Comparison of ENCODE assay signal across 7 cellular contexts in genomic region chr3:129441782-129442181, GRCh38. TPM values are rescaled to one million over a fixed set of nuclear protein-coding genes. Genes with fewer than 3 reads are reported as not detected.
DNase-seq lines count a peak whose midpoint lies in the region; ATAC-seq, FAIRE-seq and TF ChIP-seq lines count a peak whose summit lies in the region.

No MANE protein-coding gene starts in this region.

- H3K18ac ChIP-seq in H1 (ENCODE audit: extremely low read depth, low read length): no peak overlapping the region

- H3K79me2 ChIP-seq in H1 (ENCODE audit: control insufficient read depth in 1 of 2, insufficient read depth in 2 of 2, low read length in 2 of 2): peaks cover 0 to 33% of the 10 kb centered on the region in 2 experiments; a peak in 3 of 4 replicates

- no peak overlapping the region for H4K5ac ChIP-seq in H1 (ENCODE audit: insufficient read length, low read depth, low read length)

- no peaks in the 10 kb centered on the region for H3K9me3 ChIP-seq in H1 (ENCODE audit: insufficient read depth in 2 of 2, low read depth in 1 of 2, low read length in 1 of 2)

- no peak overlapping the region for H3K27ac ChIP-seq in H1 (ENCODE audit: low read depth, low read length)

- POLR2A ChIA-PET in H1 (lab: Charles Lee; ENCODE audit: partially characterized antibody): interaction anchor here (2.3 to 4.1 kb wide), 2 partner anchors 12 to 126 kb away, joined by 11 to 61 read pairs; partner anchors contain the start of gene EFCAB12

- no peak; a peak in 1 of 4 replicates for TF ChIP-seq RAD21 in H1 (IDR thresholded peaks at IDR 0.05 in 1 of 2, conservative IDR thresholded peaks at IDR 0.05 in 1 of 2; ENCODE audit: low read depth in 2 of 2, low read length in 2 of 2)

- peak overlapping the region; percentile 94 for H3K27ac Mint-ChIP-seq in osteocyte (ENCODE audit: unreplicated experiment)

- H2BK5ac ChIP-seq in H1 (ENCODE audit: low read depth, low read length): no peak overlapping the region

- no peaks in the 10 kb centered on the region for H3K9me3 Mint-ChIP-seq in osteocyte (ENCODE audit: unreplicated experiment)

- peaks cover 0 to 8% (median 4%) of the 10 kb centered on the region in 4 experiments; a peak in 5 of 7 replicates for H3K4me1 ChIP-seq in H1 (replicated peaks in 1 of 4; ENCODE audit: control insufficient read depth in 3 of 4, insufficient read depth in 4 of 4, low read length in 3 of 4)

- peak overlapping the region; percentile 95 for H3K4me3 Mint-ChIP-seq in osteocyte (ENCODE audit: unreplicated experiment)

- H3K9ac ChIP-seq in H1 (replicated peaks in 1 of 4; ENCODE audit: extremely low read depth in 1 of 4, low read depth in 3 of 4, low read length in 3 of 4): no peak overlapping the region

- no peaks in the 10 kb centered on the region for H3K27me3 ChIP-seq in H1 (replicated peaks in 1 of 4; ENCODE audit: control insufficient read depth in 3 of 4, extremely low read depth in 1 of 4, insufficient read depth in 3 of 4, low read length in 3 of 4)

- TF ChIP-seq CTCF in H1 (IDR thresholded peaks at IDR 0.05; ENCODE audit: control extremely low read depth in 1 of 3, insufficient read depth in 1 of 3, low read depth in 1 of 3, low read length in 3 of 3): no peak
- TF ChIP-seq CTCF in osteocyte (IDR thresholded peaks at IDR 0.05): peak; percentile 16

- peaks cover 7% of the 10 kb centered on the region for H3K36me3 Mint-ChIP-seq in osteocyte (ENCODE audit: unreplicated experiment)

- H2BK12ac ChIP-seq in H1 (ENCODE audit: low read depth, low read length): no peak overlapping the region

- no peak overlapping the region for H2BK15ac ChIP-seq in H1 (ENCODE audit: low read length)

- H4K91ac ChIP-seq in H1 (replicated peaks; ENCODE audit: insufficient read length, low read length): no peak overlapping the region

- peaks cover 2% of the 10 kb centered on the region; the same call in 1 of the 2 replicates for H3K79me1 ChIP-seq in H1 (ENCODE audit: low read depth, low read length)

- peak overlapping the region; percentile 6 to 68; a peak in 1 of 4 replicates for H3K4me2 ChIP-seq in H1 (ENCODE audit: insufficient read depth in 1 of 2, low read depth in 2 of 2, low read length in 2 of 2)

- no peak overlapping the region for H2AFZ ChIP-seq in H1 (ENCODE audit: low read length)

- H4K8ac ChIP-seq in H1 (ENCODE audit: extremely low read depth, insufficient read depth, low read length): no peak overlapping the region

- no peak for TF ChIP-seq EP300 in H1 (IDR thresholded peaks at IDR 0.05; ENCODE audit: borderline replicate concordance in 1 of 2, low read depth in 2 of 2, low read length in 2 of 2)

- H3K4me1 Mint-ChIP-seq in osteocyte (ENCODE audit: unreplicated experiment): peaks cover 51% of the 10 kb centered on the region

- no peak for FAIRE-seq in H1 (lab: Jason Lieb, UNC)
- no peak for FAIRE-seq in HTR-8/SVneo (lab: Jason Lieb, UNC)

- H2BK20ac ChIP-seq in H1 (ENCODE audit: low read length): no peak overlapping the region

- H3K56ac ChIP-seq in H1 (replicated peaks; ENCODE audit: insufficient read length, low read depth, low read length): no peak overlapping the region

- no peak for TF ChIP-seq POLR2A in H1 (IDR thresholded peaks at IDR 0.05; ENCODE audit: control extremely low read depth in 1 of 2, low read depth in 2 of 2, low read length in 2 of 2)

- H4K20me1 ChIP-seq in H1 (replicated peaks in 1 of 2; ENCODE audit: control insufficient read depth in 1 of 2, insufficient read depth in 2 of 2, low read length in 2 of 2): no peaks in the 10 kb centered on the region

- CTCF ChIA-PET in H1 (lab: Charles Lee; ENCODE audit: partially characterized antibody): interaction anchor here (0.6 to 1.5 kb wide), 5 partner anchors 9 to 161 kb away, joined by 3 to 4 read pairs (median 3); no protein-coding TSS in a partner anchor

- no peak overlapping the region for H3K23ac ChIP-seq in H1 (ENCODE audit: insufficient read length)

- H3K4ac ChIP-seq in H1 (replicated peaks; ENCODE audit: insufficient read length, low read depth, low read length): no peak overlapping the region

- H3K4me3 ChIP-seq in H1 (ENCODE audit: extremely low read depth in 1 of 4, insufficient read depth in 2 of 4, low read depth in 3 of 4, low read length in 4 of 4): no peak overlapping the region

- no peak overlapping the region for H3K14ac ChIP-seq in H1 (ENCODE audit: insufficient read length)

- no peak overlapping the region for H2BK120ac ChIP-seq in H1 (replicated peaks; ENCODE audit: low read depth, low read length)

- H2AK5ac ChIP-seq in H1 (ENCODE audit: low read depth, low read length): no peak overlapping the region

- ATAC-seq in HG03571 (IDR thresholded peaks at IDR 0.05; ENCODE audit: unreplicated experiment): no peak

- peak; percentile 64 for DNase-seq in GM04503 (ENCODE audit: low read depth)
- DNase-seq in OCI-M1 (lab: John Stamatoyannopoulos, UW): peak; percentile 66
- DNase-seq in H1 (ENCODE audit: low read depth in 1 of 2, low spot score in 2 of 2): no peak
- DNase-seq in osteocyte (ENCODE audit: extremely low spot score, unreplicated experiment): no peak
- no peak for DNase-seq in NCI-H510A (lab: John Stamatoyannopoulos, UW)
- DNase-seq in HTR-8/SVneo (ENCODE audit: insufficient read length, low spot score): no peak

- H3K23me2 ChIP-seq in H1 (ENCODE audit: low read depth, low read length): peaks cover 1% of the 10 kb centered on the region; the same call in 1 of the 2 replicates

- peaks cover 0 to 12% (median 9%) of the 10 kb centered on the region in 4 experiments; a peak in 6 of 8 replicates for H3K36me3 ChIP-seq in H1 (ENCODE audit: control insufficient read depth in 2 of 4, insufficient read depth in 4 of 4, low read length in 3 of 4)

- WGBS in H1 (ENCODE audit: extremely low coverage in 1 of 2, insufficient coverage in 1 of 2, insufficient read length in 1 of 2, insufficient replicate concordance in 2 of 2, low coverage in 1 of 2, low lambda C conversion rate in 2 of 2, missing lambda C conversion rate in 1 of 2), 2 experiments: 77% methylated on average over 4 of the region's 4 CpGs; no CpG with 5 or more reads in 1 of the 2 experiments

- no peaks in the 10 kb centered on the region for H3K27me3 Mint-ChIP-seq in osteocyte (ENCODE audit: unreplicated experiment)

TF ChIP-seq in H1, 55 proteins besides CTCF, POLR2A, EP300 and RAD21:
- TF ChIP-seq YY1 (IDR thresholded peaks at IDR 0.05; ENCODE audit: low read depth, low read length): no peak

RNA-seq across cellular contexts. Expression of gene IFT122, which starts 1.8 kb away (rescaled TPM):
- total RNA-seq in H1 (2021; fragmentation: NEBNext Ultra II Directional; extraction: Animal tissue kit (Norgen Biotek cat#: 25700)): 23.7 and 26.2 TPM in 2 replicates
- polyA plus RNA-seq in H1 (2011; rRNA removed): 25.1 and 37.8 TPM in 2 replicates
- polyA plus RNA-seq in H1 (2011; cell fraction: cytosol; rRNA removed): 25.4 TPM
- 83.2 TPM for polyA plus RNA-seq in H1 (2011; cell fraction: nucleus; rRNA removed)
- polyA plus RNA-seq in H1 (2012, experiment 1 of 2): 24.7 to 27.3 TPM (median 26.7 TPM) in 4 replicates
- 11.7 TPM for polyA plus RNA-seq in H1 (2012, experiment 2 of 2)
- 10.8 TPM for polyA plus RNA-seq in H1 (2013, experiment 1 of 2)
- 10.7 TPM for polyA plus RNA-seq in H1 (2013, experiment 2 of 2)
- 51.7 and 59.2 TPM in 2 replicates for polyA minus RNA-seq in H1 (2011; rRNA and poly(A)+ RNA removed)
- 27.2 TPM for polyA minus RNA-seq in H1 (2011; cell fraction: cytosol; rRNA and poly(A)+ RNA removed)
- 50.2 TPM for polyA minus RNA-seq in H1 (2011; cell fraction: nucleus; rRNA and poly(A)+ RNA removed)
- 23.2 and 25.9 TPM in 2 replicates for total RNA-seq in osteocyte

RNA-seq across cellular contexts. Expression of gene MBD4, which starts 2.0 kb away (rescaled TPM):
- total RNA-seq in H1 (2021; fragmentation: NEBNext Ultra II Directional; extraction: Animal tissue kit (Norgen Biotek cat#: 25700)): 33.4 and 35.8 TPM in 2 replicates
- 11.1 and 11.2 TPM in 2 replicates for polyA plus RNA-seq in H1 (2011; rRNA removed)
- polyA plus RNA-seq in H1 (2011; cell fraction: cytosol; rRNA removed): 21.5 TPM
- 17.8 TPM for polyA plus RNA-seq in H1 (2011; cell fraction: nucleus; rRNA removed)
- 20.2 to 32.6 TPM (median 22.2 TPM) in 4 replicates for polyA plus RNA-seq in H1 (2012, experiment 1 of 2)
- polyA plus RNA-seq in H1 (2012, experiment 2 of 2): 2.5 TPM
- 38.1 TPM for polyA plus RNA-seq in H1 (2013, experiment 1 of 2)
- polyA plus RNA-seq in H1 (2013, experiment 2 of 2): 37.6 TPM
- polyA minus RNA-seq in H1 (2011; rRNA and poly(A)+ RNA removed): 19.3 and 20.7 TPM in 2 replicates
- 17.2 TPM for polyA minus RNA-seq in H1 (2011; cell fraction: cytosol; rRNA and poly(A)+ RNA removed)
- polyA minus RNA-seq in H1 (2011; cell fraction: nucleus; rRNA and poly(A)+ RNA removed): 46.7 TPM
- 23.1 and 24.2 TPM in 2 replicates for total RNA-seq in osteocyte

RNA-seq across cellular contexts. Expression of gene EFCAB12, which starts 13.3 kb away (rescaled TPM):
- 0.75 and 0.99 TPM in 2 replicates for total RNA-seq in H1 (2021; fragmentation: NEBNext Ultra II Directional; extraction: Animal tissue kit (Norgen Biotek cat#: 25700))
- polyA plus RNA-seq in H1 (2011; rRNA removed): 0.60 and 0.71 TPM in 2 replicates
- 0.54 TPM for polyA plus RNA-seq in H1 (2011; cell fraction: cytosol; rRNA removed)
- polyA plus RNA-seq in H1 (2011; cell fraction: nucleus; rRNA removed): 2.1 TPM
- polyA plus RNA-seq in H1 (2012, experiment 1 of 2): 0.88 to 1.4 TPM (median 1.2 TPM) in 4 replicates
- 0.38 TPM for polyA plus RNA-seq in H1 (2012, experiment 2 of 2)
- 0.51 TPM for polyA plus RNA-seq in H1 (2013, experiment 1 of 2)
- 0.33 TPM for polyA plus RNA-seq in H1 (2013, experiment 2 of 2)
- polyA minus RNA-seq in H1 (2011; rRNA and poly(A)+ RNA removed): 0.37 and 1.3 TPM in 2 replicates
- not detected for polyA minus RNA-seq in H1 (2011; cell fraction: cytosol; rRNA and poly(A)+ RNA removed)
- polyA minus RNA-seq in H1 (2011; cell fraction: nucleus; rRNA and poly(A)+ RNA removed): 0.70 TPM
- 0.08 and 0.30 TPM in 2 replicates for total RNA-seq in osteocyte

Comparison
In these comparisons a context has a peak if more than half of its experiments do, and no peak if none do; other contexts are left out.
1. DNase-seq: peak in GM04503 (single experiment) and OCI-M1 (single experiment); none in H1 (0 of 2), osteocyte (single experiment), NCI-H510A (single experiment) and HTR-8/SVneo (single experiment).